Comparison of ENCODE assay signal across 11 cellular contexts in the genomic region with DNA sequence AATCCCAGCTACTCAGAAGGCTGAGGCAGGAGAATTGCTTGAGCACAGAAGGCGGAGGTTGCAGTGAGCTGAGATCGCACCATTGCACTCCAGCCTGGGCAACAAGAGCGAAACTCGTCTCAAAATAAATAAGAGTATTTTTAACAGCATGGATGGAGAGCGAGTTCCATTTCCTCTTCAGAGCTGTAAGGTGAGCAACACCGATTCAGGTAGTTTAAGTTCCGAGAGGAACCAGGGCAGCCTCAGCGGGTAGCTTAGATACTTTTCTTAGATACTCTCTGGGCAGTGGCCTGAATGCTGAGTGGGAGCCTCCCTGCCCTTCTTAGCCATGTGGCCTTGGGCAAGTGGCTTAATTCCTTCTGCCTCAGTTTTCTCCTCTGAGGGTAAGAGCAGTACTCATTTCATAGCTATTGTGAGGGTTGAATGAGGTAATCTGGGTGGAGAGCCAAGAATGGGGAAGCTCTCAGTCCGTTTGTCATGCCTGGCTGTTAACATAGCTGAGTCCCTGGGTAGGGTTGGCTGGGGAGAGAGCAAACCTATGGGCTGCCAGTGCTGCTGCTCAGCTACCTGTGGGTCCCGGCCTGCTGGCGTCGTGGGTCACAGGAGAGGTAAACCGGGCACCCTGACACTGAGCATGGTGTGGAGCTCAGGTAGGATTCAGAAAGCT. TPM values are rescaled to one million over a fixed set of nuclear protein-coding genes. Genes with fewer than 3 reads are reported as not detected.
A peak's percentile ranks its signal among the peaks of the same experiment; 100 is the strongest.
DNase-seq lines count a peak whose midpoint lies in the region; TF ChIP-seq lines count a peak whose summit lies in the region.
"Had no signal": no experiment of that assay in that cellular context is flagged by ENCODE, and none has a peak within 500 bp of the region (broad histone marks: within the 10 kb centered on the region; RNA-seq: fewer than 3 reads in every experiment).

No MANE protein-coding gene starts in this region.

- H3K4me1 Mint-ChIP-seq in nephron progenitor cell (peaks cover 52% of the 10 kb centered on the region), immature natural killer cell (peaks cover 30% of the 10 kb centered on the region in 2 donors)

- H3K9me3 Mint-ChIP-seq in nephron progenitor cell, result no peaks in the 10 kb centered on the region
- H3K9me3 Mint-ChIP-seq in immature natural killer cell, result no peaks in the 10 kb centered on the region

- 0 out of 2 replicates have a peak, but pooled peaks cover 1% of the 10 kb centered on the region for H3K36me3 ChIP-seq in H7 (replicated peaks; ENCODE audit: control insufficient read depth, insufficient read depth, low read length)
- H3K36me3 ChIP-seq: pancreas had no signal

- TF ChIP-seq CTCF in GM12864 (IDR thresholded peaks at IDR 0.05; ENCODE audit: low read depth, low read length, missing control alignments) (no peak), epithelial cell of esophagus (IDR thresholded peaks at IDR 0.05; ENCODE audit: insufficient read depth, low read depth, low read length, missing control alignments) (no peak), nephron progenitor cell (IDR thresholded peaks at IDR 0.05) (no peak)

- H3K27ac Mint-ChIP-seq in nephron progenitor cell (no peak overlapping the region), immature natural killer cell (no peak overlapping the region)

- no peaks in the 10 kb centered on the region; the same call in none of the 2 replicates for H3K27me3 ChIP-seq in H7 (ENCODE audit: control insufficient read depth, insufficient read depth, low read length)
- H3K27me3 ChIP-seq: pancreas, tibial nerve had no signal

- H3K4me3 Mint-ChIP-seq in nephron progenitor cell (no peak overlapping the region), immature natural killer cell (no peak overlapping the region)

- peak; percentile 50 for DNase-seq in GM12864 (ENCODE audit: low read depth)
- peak; percentile 61 for DNase-seq in NCI-H2029 treated with DMSO at 0.1 percent for 48 hours (lab: John Stamatoyannopoulos, UW)
- peak; percentile 87 for DNase-seq in epithelial cell of esophagus (ENCODE audit: low read depth)
- DNase-seq in non-pigmented ciliary epithelial cell (ENCODE audit: low read depth), result peak; percentile 18
- no peak for DNase-seq in nephron progenitor cell
- no peak for DNase-seq in H7
- no peak for DNase-seq in NCI-H187 treated with DMSO at 0.1 percent for 48 hours (lab: John Stamatoyannopoulos, UW)
- no peak for DNase-seq in immature natural killer cell
- DNase-seq: amniotic stem cell had no signal

- H3K36me3 Mint-ChIP-seq in nephron progenitor cell (ENCODE audit: low read depth) (peaks cover 14% of the 10 kb centered on the region), immature natural killer cell (no peaks in the 10 kb centered on the region)

- H3K4me3 ChIP-seq in GM12864 (ENCODE audit: low read depth, low read length) (peak overlapping the region; percentile 16), epithelial cell of esophagus (ENCODE audit: low read length) (no peak overlapping the region), H7 (ENCODE audit: insufficient read depth, low read depth, low read length) (no peak overlapping the region)
- H3K4me3 ChIP-seq: pancreas, tibial nerve had no signal

- H3K27me3 Mint-ChIP-seq in nephron progenitor cell (ENCODE audit: low read depth, poor library complexity), result no peaks in the 10 kb centered on the region
- peaks cover 3 to 11% (median 3%) of the 10 kb centered on the region in 3 donors for H3K27me3 Mint-ChIP-seq in immature natural killer cell (ENCODE audit: low read depth in 3 of 3)

RNA-seq across cellular contexts. Expression of a gene that starts 4.1 kb away (rescaled TPM):
- total RNA-seq in H7 (2014; rRNA removed; shearing (Covaris generic)), result 9.9 and 14.7 TPM in 2 replicates
- 1 to 10 TPM in 1 of 3 donors, under 1 TPM in 1, not detected in 1; 0.96 to 2.9 TPM for polyA plus RNA-seq in immature natural killer cell

Comparison
In these comparisons a context has a peak if more than half of its experiments do, and no peak if none do; other contexts are left out.
1. DNase-seq: peak in GM12864 (single experiment), NCI-H2029 treated with DMSO at 0.1 percent for 48 hours (single experiment), epithelial cell of esophagus (single experiment) and non-pigmented ciliary epithelial cell (single experiment); none in nephron progenitor cell (single experiment), H7 (single experiment), NCI-H187 treated with DMSO at 0.1 percent for 48 hours (single experiment) and immature natural killer cell (0 of 3).